ENCODE assay signal across 22 cellular contexts in genomic region chr10:132465889-132466519, GRCh38.
DNase-seq lines count a peak whose midpoint lies in the region; ATAC-seq, FAIRE-seq and TF ChIP-seq lines count a peak whose summit lies in the region.
"Had no signal": no experiment of that assay in that cellular context is flagged by ENCODE, and none has a peak within 500 bp of the region (broad histone marks: within the 10 kb centered on the region; RNA-seq: fewer than 3 reads in every experiment).

No MANE protein-coding gene starts in this region.

- H3K36me3 Mint-ChIP-seq in activated naive CD4-positive, alpha-beta T cell treated with anti-CD3 and anti-CD28 coated beads, Interleukin-2, amount 10 ng/mL, durations not matched to agents 7 days and 5 days = no peaks in the 10 kb centered on the region
- H3K36me3 Mint-ChIP-seq: activated CD4-positive, alpha-beta memory T cell treated with anti-CD3 and anti-CD28 coated beads for 36 hours had no signal

- peaks cover 3 to 21% of the 10 kb centered on the region in 2 donors for H3K4me1 ChIP-seq in kidney (ENCODE audit: control insufficient read depth in 1 of 2, insufficient read depth in 1 of 2, low read depth in 1 of 2, low read length in 2 of 2)
- H3K4me1 ChIP-seq in sigmoid colon = peaks cover 0 to 69% (median 67%) of the 10 kb centered on the region in 4 donors
- H3K4me1 ChIP-seq in aorta (ENCODE audit: control insufficient read depth in 1 of 2, insufficient read depth in 2 of 2, low read length in 2 of 2) = no peaks in the 10 kb centered on the region

- TF ChIP-seq POLR2A in sigmoid colon (IDR thresholded peaks at IDR 0.05) = no peak

- H3K27ac ChIP-seq in kidney (ENCODE audit: low read depth in 2 of 2, low read length in 2 of 2) (no peak overlapping the region), sigmoid colon (peak overlapping the region; percentile 91 to 99 (median 95)), aorta (ENCODE audit: low read depth in 1 of 2, low read length in 2 of 2) (peak overlapping the region; percentile 6 to 39)
- H3K27ac ChIP-seq: 22Rv1, hepatocyte had no signal

- no peak for TF ChIP-seq CTCF in kidney (IDR thresholded peaks at IDR 0.05; ENCODE audit: borderline replicate concordance, extremely low read depth, insufficient read depth)
- TF ChIP-seq CTCF in sigmoid colon (IDR thresholded peaks at IDR 0.05) = no peak

- ATAC-seq in aorta (ENCODE audit: low FRiP score) (no peak), GM21515 (IDR thresholded peaks at IDR 0.05; ENCODE audit: unreplicated experiment) (no peak)
- ATAC-seq: HCT116, K562 had no signal

- peaks cover 16% of the 10 kb centered on the region for H3K27me3 Mint-ChIP-seq in activated naive CD4-positive, alpha-beta T cell treated with anti-CD3 and anti-CD28 coated beads, Interleukin-2, amount 10 ng/mL, durations not matched to agents 7 days and 5 days

- FAIRE-seq in kidney (lab: Jason Lieb, UNC) = no peak
- FAIRE-seq: bronchial epithelial cell, K562 had no signal

- H3K36me3 ChIP-seq in kidney (ENCODE audit: control insufficient read depth in 1 of 2, insufficient read depth in 2 of 2, low read length in 2 of 2) = no peaks in the 10 kb centered on the region
- no peaks in the 10 kb centered on the region for H3K36me3 ChIP-seq in sigmoid colon
- no peaks in the 10 kb centered on the region for H3K36me3 ChIP-seq in aorta (ENCODE audit: control insufficient read depth in 1 of 2, insufficient read depth in 2 of 2, low read length in 1 of 2)
- H3K36me3 ChIP-seq: adrenal gland had no signal

- WGBS in sigmoid colon, 2 donors = 85 to 92% methylated on average over 20 of the region's 20 CpGs
- 78 to 79% methylated on average over 20 of the region's 20 CpGs for WGBS in aorta, 2 donors

- no peaks in the 10 kb centered on the region for H3K9me3 ChIP-seq in kidney (ENCODE audit: control insufficient read depth in 1 of 2, low read length in 2 of 2)
- H3K9me3 ChIP-seq in sigmoid colon = no peaks in the 10 kb centered on the region
- no peaks in the 10 kb centered on the region for H3K9me3 ChIP-seq in aorta (ENCODE audit: control insufficient read depth, low read length)
- H3K9me3 ChIP-seq: adrenal gland had no signal

- H3K4me3 Mint-ChIP-seq in activated naive CD4-positive, alpha-beta T cell treated with anti-CD3 and anti-CD28 coated beads, Interleukin-2, amount 10 ng/mL, durations not matched to agents 7 days and 5 days = no peak overlapping the region
- H3K4me3 Mint-ChIP-seq: activated CD4-positive, alpha-beta memory T cell treated with anti-CD3 and anti-CD28 coated beads for 36 hours; dendritic cell treated with granulocyte-macrophage colony-stimulating factor and Interleukin-4, amounts not matched to agents 40 ng/mL and 50 ng/mL, for 4 days had no signal

- no peak overlapping the region for H3K9ac ChIP-seq in kidney (ENCODE audit: low read length in 2 of 2)

- H3K4me1 Mint-ChIP-seq in activated naive CD4-positive, alpha-beta T cell treated with anti-CD3 and anti-CD28 coated beads, Interleukin-2, amount 10 ng/mL, durations not matched to agents 7 days and 5 days = no peaks in the 10 kb centered on the region

- intact Hi-C loops in kidney (cut with DNase I) (no loop called here), sigmoid colon (cut with DNase I) (loop anchor here (5.0 kb wide), 1 partner anchor 51 kb away; no protein-coding TSS in a partner anchor), aorta (cut with DNase I) (loop anchor here in 1 of 2 donors (5.0 kb wide), 1 partner anchor 36 kb away; no protein-coding TSS in a partner anchor)

- CTCF ChIA-PET in activated naive CD4-positive, alpha-beta T cell treated with anti-CD3 and anti-CD28 coated beads, Interleukin-2, amount 10 ng/mL, durations not matched to agents 7 days and 5 days (lab: Charles Lee) = no interaction called here

- no peak overlapping the region for H3K27ac Mint-ChIP-seq in activated naive CD4-positive, alpha-beta T cell treated with anti-CD3 and anti-CD28 coated beads, Interleukin-2, amount 10 ng/mL, durations not matched to agents 7 days and 5 days
- H3K27ac Mint-ChIP-seq: activated CD4-positive, alpha-beta memory T cell treated with anti-CD3 and anti-CD28 coated beads for 36 hours; dendritic cell treated with granulocyte-macrophage colony-stimulating factor and Interleukin-4, amounts not matched to agents 40 ng/mL and 50 ng/mL, for 4 days had no signal

- DNase-seq in activated naive CD4-positive, alpha-beta T cell treated with anti-CD3 and anti-CD28 coated beads, Interleukin-2, amount 10 ng/mL, durations not matched to agents 7 days and 5 days = peak; percentile 14
- DNase-seq in activated naive CD4-positive, alpha-beta T cell treated with anti-CD3 and anti-CD28 coated beads, Interleukin-2, amount 50 U/mL, for 16 hours = no peak
- peak; percentile 70 for DNase-seq in kidney
- DNase-seq in sigmoid colon = no peak
- peak in 1 of 2 donors; percentile 50 for DNase-seq in aorta
- DNase-seq in A172 (ENCODE audit: low spot score) = no peak
- DNase-seq in activated T-cell treated with anti-CD3 and anti-CD28 coated beads, Interleukin-2, amount 50 U/mL, for 1 hour = no peak
- DNase-seq: activated CD4-positive, alpha-beta memory T cell treated with anti-CD3 and anti-CD28 coated beads for 36 hours; activated gamma-delta T cell; AML-193; mammary epithelial cell; NCI-H526; substantia nigra; SW 1271 had no signal

- H3K4me3 ChIP-seq in kidney (ENCODE audit: low read length in 2 of 2) (no peak overlapping the region), sigmoid colon (no peak overlapping the region), aorta (ENCODE audit: low read length in 2 of 2) (no peak overlapping the region)
- H3K4me3 ChIP-seq: adrenal gland, hepatocyte, K562 had no signal

- TF ChIP-seq EP300 in sigmoid colon (IDR thresholded peaks at IDR 0.05) = no peak

- no peaks in the 10 kb centered on the region for H3K27me3 ChIP-seq in sigmoid colon
- no peaks in the 10 kb centered on the region for H3K27me3 ChIP-seq in aorta (ENCODE audit: control insufficient read depth in 1 of 2, insufficient read depth in 2 of 2, low read length in 1 of 2)
- H3K27me3 ChIP-seq: adrenal gland, hepatocyte had no signal

- no peaks in the 10 kb centered on the region for H3K9me3 Mint-ChIP-seq in activated naive CD4-positive, alpha-beta T cell treated with anti-CD3 and anti-CD28 coated beads, Interleukin-2, amount 10 ng/mL, durations not matched to agents 7 days and 5 days
- H3K9me3 Mint-ChIP-seq: activated CD4-positive, alpha-beta memory T cell treated with anti-CD3 and anti-CD28 coated beads for 36 hours; dendritic cell treated with granulocyte-macrophage colony-stimulating factor and Interleukin-4, amounts not matched to agents 40 ng/mL and 50 ng/mL, for 4 days had no signal

Comparison
In these comparisons a context has a peak if more than half of its experiments do, and no peak if none do; other contexts are left out.
1. DNase-seq: peak in activated naive CD4-positive, alpha-beta T cell treated with anti-CD3 and anti-CD28 coated beads, Interleukin-2, amount 10 ng/mL, durations not matched to agents 7 days and 5 days (single experiment) and kidney (single experiment); none in activated naive CD4-positive, alpha-beta T cell treated with anti-CD3 and anti-CD28 coated beads, Interleukin-2, amount 50 U/mL, for 16 hours (single experiment), sigmoid colon (single experiment), A172 (single experiment) and activated T-cell treated with anti-CD3 and anti-CD28 coated beads, Interleukin-2, amount 50 U/mL, for 1 hour (single experiment).
2. H3K27ac ChIP-seq: peak in sigmoid colon (4 of 4) and aorta (2 of 2); none in kidney (0 of 2).